8 cellular contexts compared by ENCODE assay signal in the genomic region with DNA sequence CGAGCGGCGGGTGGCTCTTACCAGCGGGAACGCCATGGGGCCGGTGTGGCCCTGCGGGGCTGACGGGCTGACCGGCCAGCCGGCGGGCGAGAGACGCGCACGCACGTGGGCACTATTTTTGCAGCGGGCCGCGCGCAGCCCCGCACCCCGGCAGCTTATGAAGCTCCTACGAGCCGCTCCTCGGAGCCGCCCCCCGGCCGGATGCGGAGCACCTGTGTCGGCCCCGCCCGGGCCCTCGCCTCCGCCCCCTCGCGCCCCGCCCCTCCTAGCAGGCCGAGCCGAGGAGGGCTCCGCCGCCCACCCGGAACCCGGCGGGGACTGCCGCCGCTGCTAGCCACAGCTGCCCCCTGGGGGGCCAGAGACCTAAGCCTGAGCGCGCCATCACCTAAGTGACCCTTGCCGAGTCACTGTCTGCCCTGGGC. TPM values are rescaled to one million over a fixed set of nuclear protein-coding genes. Genes with fewer than 3 reads are reported as not detected.
DNase-seq lines count a peak whose midpoint lies in the region; ATAC-seq and TF ChIP-seq lines count a peak whose summit lies in the region.

No MANE protein-coding gene starts in this region.

- peaks cover 5 to 10% (median 7%) of the 10 kb centered on the region in 3 donors for H3K4me1 Mint-ChIP-seq in T-cell
- no peaks in the 10 kb centered on the region for H3K4me1 Mint-ChIP-seq in central memory CD8-positive, alpha-beta T cell
- H3K4me1 Mint-ChIP-seq in stimulated activated naive B cell treated with anti-CD40 and anti-IgM and Interleukin-4, amounts not matched to agents 10 μg/mL and 1 μg/mL and 100 μg/mL, for 72 hours, result peaks cover 12 to 20% of the 10 kb centered on the region in 2 donors

- H3K4me3 ChIP-seq in mucosa of descending colon, result no peak overlapping the region

- peak overlapping the region; percentile 23 to 63 (median 53) for H3K4me3 Mint-ChIP-seq in T-cell
- H3K4me3 Mint-ChIP-seq in central memory CD8-positive, alpha-beta T cell, result peak overlapping the region; percentile 48
- peak overlapping the region; percentile 59 to 62 for H3K4me3 Mint-ChIP-seq in stimulated activated naive B cell treated with anti-CD40 and anti-IgM and Interleukin-4, amounts not matched to agents 10 μg/mL and 1 μg/mL and 100 μg/mL, for 72 hours

- POLR2A ChIA-PET in T-cell (lab: Charles Lee), result interaction anchor here in 1 of 2 donors (0.6 kb wide), 1 partner anchor 165 kb away, joined by 3 read pairs; no protein-coding TSS in a partner anchor

- peak; percentile 50 for ATAC-seq in GM18907 (IDR thresholded peaks at IDR 0.05; ENCODE audit: unreplicated experiment)
- peak; percentile 78 to 84 (median 82) for ATAC-seq in T-cell (replicated peaks in 1 of 4)
- peak; percentile 56 for ATAC-seq in central memory CD8-positive, alpha-beta T cell (replicated peaks; ENCODE audit: extremely low read depth, poor library complexity, severe bottlenecking)
- ATAC-seq in mucosa of descending colon, result peak; percentile 40
- peak; percentile 59 to 66 for ATAC-seq in stimulated activated naive B cell treated with anti-CD40 and anti-IgM and Interleukin-4, amounts not matched to agents 10 μg/mL and 1 μg/mL and 100 μg/mL, for 72 hours (replicated peaks)
- ATAC-seq in HG02970 (IDR thresholded peaks at IDR 0.05; ENCODE audit: low FRiP score, unreplicated experiment), result no peak
- ATAC-seq in GM19452 (IDR thresholded peaks at IDR 0.05; ENCODE audit: unreplicated experiment), result no peak

- H3K9me3 ChIP-seq in mucosa of descending colon, result no peaks in the 10 kb centered on the region

- in situ Hi-C loops in GM13977 (cut with MboI; ENCODE audit: low pct_unique_long_range_greater_than_20kb, low sequenced_read_pairs, unreplicated experiment), result no loop called here

- no peaks in the 10 kb centered on the region for H3K36me3 Mint-ChIP-seq in T-cell
- H3K36me3 Mint-ChIP-seq in central memory CD8-positive, alpha-beta T cell (ENCODE audit: insufficient read depth), result peaks cover 2% of the 10 kb centered on the region
- H3K36me3 Mint-ChIP-seq in stimulated activated naive B cell treated with anti-CD40 and anti-IgM and Interleukin-4, amounts not matched to agents 10 μg/mL and 1 μg/mL and 100 μg/mL, for 72 hours, result peaks cover 0 to 3% of the 10 kb centered on the region in 2 donors

- DNase-seq in T-cell (peak; percentile 21 to 65 (median 47)), mucosa of descending colon (peak in 2 of 3 donors; percentile 9 to 31), GM13977 (ENCODE audit: low spot score) (no peak)
- no peak for DNase-seq in central memory CD8-positive, alpha-beta T cell (ENCODE audit: low spot score in 2 of 2)
- DNase-seq in stimulated activated naive B cell treated with anti-CD40 and anti-IgM and Interleukin-4, amounts not matched to agents 10 μg/mL and 1 μg/mL and 100 μg/mL, for 72 hours, result no peak

- peaks cover 27 to 54% of the 10 kb centered on the region in 2 donors for H3K27me3 Mint-ChIP-seq in T-cell
- H3K27me3 Mint-ChIP-seq in central memory CD8-positive, alpha-beta T cell, result peaks cover 82% of the 10 kb centered on the region
- peaks cover 52 to 71% of the 10 kb centered on the region in 2 donors for H3K27me3 Mint-ChIP-seq in stimulated activated naive B cell treated with anti-CD40 and anti-IgM and Interleukin-4, amounts not matched to agents 10 μg/mL and 1 μg/mL and 100 μg/mL, for 72 hours

- no peak overlapping the region for H3K27ac Mint-ChIP-seq in T-cell
- H3K27ac Mint-ChIP-seq in central memory CD8-positive, alpha-beta T cell (ENCODE audit: low read depth), result no peak overlapping the region
- H3K27ac Mint-ChIP-seq in stimulated activated naive B cell treated with anti-CD40 and anti-IgM and Interleukin-4, amounts not matched to agents 10 μg/mL and 1 μg/mL and 100 μg/mL, for 72 hours, result no peak overlapping the region

- H3K4me1 ChIP-seq in mucosa of descending colon (ENCODE audit: low read depth), result peaks cover 8% of the 10 kb centered on the region

- CTCF ChIA-PET in T-cell (lab: Charles Lee), result no interaction called here

- H3K9me3 Mint-ChIP-seq in T-cell, result no peaks in the 10 kb centered on the region
- no peaks in the 10 kb centered on the region for H3K9me3 Mint-ChIP-seq in central memory CD8-positive, alpha-beta T cell
- H3K9me3 Mint-ChIP-seq in stimulated activated naive B cell treated with anti-CD40 and anti-IgM and Interleukin-4, amounts not matched to agents 10 μg/mL and 1 μg/mL and 100 μg/mL, for 72 hours, result peaks cover 0 to 3% of the 10 kb centered on the region in 2 donors

- TF ChIP-seq CTCF in mucosa of descending colon (IDR thresholded peaks at IDR 0.05) (no peak), GM13977 (IDR thresholded peaks at IDR 0.05; ENCODE audit: extremely low read depth, insufficient read depth, missing control alignments) (no peak)

- intact Hi-C loops in mucosa of descending colon (cut with DNase I, micrococcal nuclease), result no loop called here

- H3K36me3 ChIP-seq in mucosa of descending colon (ENCODE audit: low read depth), result no peaks in the 10 kb centered on the region

RNA-seq across cellular contexts. Expression of a gene that starts 0.7 kb away (rescaled TPM):
- 1 to 10 TPM in 2 of 5 donors, under 1 TPM in 3; 0.33 to 1.3 (median 0.93) TPM for total RNA-seq in T-cell
- 10 to 100 TPM in 1 of 3 donors, 1 to 10 TPM in 1, under 1 TPM in 1; 0.61 to 11.8 (median 1.4) TPM for total RNA-seq in mucosa of descending colon

Comparison
In these comparisons a context has a peak if more than half of its experiments do, and no peak if none do; other contexts are left out.
1. ATAC-seq: peak in GM18907 (single experiment), T-cell (4 of 4), central memory CD8-positive, alpha-beta T cell (single experiment), mucosa of descending colon (single experiment) and stimulated activated naive B cell treated with anti-CD40 and anti-IgM and Interleukin-4, amounts not matched to agents 10 μg/mL and 1 μg/mL and 100 μg/mL, for 72 hours (2 of 2); none in HG02970 (single experiment) and GM19452 (single experiment).
2. DNase-seq: peak in T-cell (34 of 34) and mucosa of descending colon (2 of 3); none in central memory CD8-positive, alpha-beta T cell (0 of 2), stimulated activated naive B cell treated with anti-CD40 and anti-IgM and Interleukin-4, amounts not matched to agents 10 μg/mL and 1 μg/mL and 100 μg/mL, for 72 hours (single experiment) and GM13977 (single experiment).
3. Peak in every context shown above with its lines, with median percentiles within 50 percentile points of each other: H3K4me3 Mint-ChIP-seq.